In genomic region chr4:165325732-165326512, GRCh38 we compare ENCODE assay signal across 8 cellular contexts. TPM values are rescaled to one million over a fixed set of nuclear protein-coding genes. Genes with fewer than 3 reads are reported as not detected.
A peak's percentile ranks its signal among the peaks of the same experiment; 100 is the strongest.
DNase-seq lines count a peak whose midpoint lies in the region; ATAC-seq and TF ChIP-seq lines count a peak whose summit lies in the region.

No MANE protein-coding gene starts in this region.

- DNase-seq in SIG-M5 treated with dmso at 0.1 percent for 504 hours (lab: John Stamatoyannopoulos, UW; ENCODE audit: unreplicated experiment) (peak; percentile 39), SIG-M5 (lab: John Stamatoyannopoulos, UW) (no peak), RWPE2 (ENCODE audit: low spot score) (peak; percentile 71), fibroblast of mammary gland (ENCODE audit: low read depth) (peak; percentile 93), renal cortical epithelial cell (ENCODE audit: low read depth) (peak; percentile 95), NCI-H2227 treated with DMSO at 0.1 percent for 48 hours (lab: John Stamatoyannopoulos, UW) (no peak), NCI-H1694 treated with DMSO at 0.1 percent for 48 hours (lab: John Stamatoyannopoulos, UW) (no peak)
- DNase-seq in stimulated activated CD4-positive, alpha-beta T cell treated with anti-CD3 and anti-CD28 coated beads, Interleukin-2, amount 100 ng/mL, for 24 hours, result no peak

- H3K9me3 ChIP-seq in RWPE2 (ENCODE audit: severe bottlenecking), result no peaks in the 10 kb centered on the region

- H3K4me1 ChIP-seq in RWPE2 (ENCODE audit: insufficient read depth, poor library complexity, severe bottlenecking), result peaks cover 14% of the 10 kb centered on the region

- H3K4me3 ChIP-seq in RWPE2 (ENCODE audit: severe bottlenecking) (peak overlapping the region; percentile 61), fibroblast of mammary gland (ENCODE audit: control insufficient read depth, low read depth, low read length) (peak overlapping the region; percentile 44)

- H3K36me3 ChIP-seq in RWPE2 (ENCODE audit: low read depth), result peaks cover 38% of the 10 kb centered on the region

- TF ChIP-seq CTCF in RWPE2 (IDR thresholded peaks at IDR 0.05; ENCODE audit: poor library complexity, severe bottlenecking) (no peak), fibroblast of mammary gland (conservative IDR thresholded peaks at IDR 0.05; ENCODE audit: control insufficient read depth, insufficient read depth, low read depth, low read length) (no peak)

- H3K27me3 ChIP-seq in RWPE2 (ENCODE audit: insufficient read depth, poor library complexity, severe bottlenecking), result no peaks in the 10 kb centered on the region

- ATAC-seq in RWPE2 (ENCODE audit: low read depth), result peak; percentile 31

- peak overlapping the region; percentile 95 for H3K27ac ChIP-seq in RWPE2 (ENCODE audit: poor library complexity, severe bottlenecking)

RNA-seq across cellular contexts. Expression of gene MSMO1, which starts 1.5 kb away (rescaled TPM):
- 72.7 and 446 TPM in 2 replicates for total RNA-seq in renal cortical epithelial cell

RNA-seq across cellular contexts. Expression of gene CPE, which starts 52.9 kb away (rescaled TPM):
- total RNA-seq in renal cortical epithelial cell, result 6.9 and 32.8 TPM in 2 replicates

Comparison
In these comparisons a context has a peak if more than half of its experiments do, and no peak if none do; other contexts are left out.
1. DNase-seq: peak in SIG-M5 treated with dmso at 0.1 percent for 504 hours (single experiment), RWPE2 (single experiment), fibroblast of mammary gland (single experiment) and renal cortical epithelial cell (single experiment); none in SIG-M5 (single experiment), stimulated activated CD4-positive, alpha-beta T cell treated with anti-CD3 and anti-CD28 coated beads, Interleukin-2, amount 100 ng/mL, for 24 hours (0 of 2), NCI-H2227 treated with DMSO at 0.1 percent for 48 hours (single experiment) and NCI-H1694 treated with DMSO at 0.1 percent for 48 hours (single experiment).